ENCODE assay signal across 8 cellular contexts in genomic region chr17:82031303-82031884, GRCh38. TPM values are rescaled to one million over a fixed set of nuclear protein-coding genes. Genes with fewer than 3 reads are reported as not detected.
DNase-seq lines count a peak whose midpoint lies in the region; ATAC-seq and TF ChIP-seq lines count a peak whose summit lies in the region.

TSS of gene RAC3 (plus strand) at chr17:82031678. CDS start at chr17:82031762, 84 bp downstream.

- H3K4me3 ChIP-seq in AG04450 (ENCODE audit: low read depth, low read length) (peak within 1 kb of the TSS; percentile 57), mucosa of descending colon (no peak within 1 kb of the TSS)

- in situ Hi-C loops in GM13976 (cut with MboI; ENCODE audit: low sequenced_read_pairs, unreplicated experiment): no loop called here

- DNase-seq in AG04450 (ENCODE audit: low read depth, low spot score) (no peak), GM13976 (ENCODE audit: low spot score) (peak; percentile 78), OCI-M1 (lab: John Stamatoyannopoulos, UW) (peak; percentile 59), dermis blood vessel endothelial cell (peak; percentile 61), mucosa of descending colon (no peak)
- DNase-seq in NK-92 treated with Interleukin-12 subunit alpha and Interleukin-12 subunit beta, amount 100 ng/mL, for 24 hours (lab: John Stamatoyannopoulos, UW): no peak
- DNase-seq in stimulated activated naive CD4-positive, alpha-beta T cell (lab: John Stamatoyannopoulos, UW): no peak

- no peaks in the 10 kb centered on the region; the same call in 1 of the 2 replicates for H3K9me3 ChIP-seq in AG04450 (ENCODE audit: control insufficient read depth, insufficient read depth, low read length)
- no peaks in the 10 kb centered on the region for H3K9me3 ChIP-seq in mucosa of descending colon

- TF ChIP-seq CTCF in AG04450 (IDR thresholded peaks at IDR 0.05; ENCODE audit: low read depth, low read length): no peak
- no peak for TF ChIP-seq CTCF in GM13976 (IDR thresholded peaks at IDR 0.05; ENCODE audit: borderline replicate concordance, control extremely low read depth, extremely low read depth, insufficient read depth, missing control alignments)
- no peak for TF ChIP-seq CTCF in mucosa of descending colon (IDR thresholded peaks at IDR 0.05)

- H3K27ac ChIP-seq in AG04450 (ENCODE audit: low read depth, low read length): peak within 1 kb of the TSS; percentile 52

- peaks cover 16% of the 10 kb centered on the region for H3K4me1 ChIP-seq in mucosa of descending colon (ENCODE audit: low read depth)

- no peaks in the 10 kb centered on the region for H3K27me3 ChIP-seq in AG04450 (ENCODE audit: control insufficient read depth, insufficient read depth, low read length)

- intact Hi-C loops in mucosa of descending colon (cut with DNase I, micrococcal nuclease): loop anchor here (5.0 to 10.0 kb wide), 2 partner anchors 121 to 123 kb away; no protein-coding TSS in a partner anchor

- ATAC-seq in mucosa of descending colon: peak; percentile 13
- ATAC-seq in HG02981 (IDR thresholded peaks at IDR 0.05; ENCODE audit: unreplicated experiment): no peak

- POLR2A ChIA-PET in AG04450 (lab: Yijun Ruan, JAX): interaction anchor here (1.1 kb wide), 1 partner anchor 50 kb away, joined by 3 read pairs; no protein-coding TSS in a partner anchor

- H3K36me3 ChIP-seq in mucosa of descending colon (ENCODE audit: low read depth): no peaks in the 10 kb centered on the region

- CTCF ChIA-PET in AG04450 (lab: Charles Lee): interaction anchor here (1.5 to 1.9 kb wide), 2 partner anchors 12 to 124 kb away, joined by 4 to 21 read pairs; no protein-coding TSS in a partner anchor

RNA-seq across cellular contexts. Expression of gene RAC3, which starts in this region (rescaled TPM):
- 12.9 and 18.7 TPM in 2 replicates for polyA plus RNA-seq in AG04450 (2011; rRNA removed)
- polyA minus RNA-seq in AG04450 (2011; rRNA and poly(A)+ RNA removed): 8.5 and 16.2 TPM in 2 replicates
- total RNA-seq in dermis blood vessel endothelial cell (9.0 and 14.0 TPM in 2 replicates), mucosa of descending colon (1 to 10 TPM; 3.4 to 6.2 (median 4.2) TPM)

Comparison
In these comparisons a context has a peak if more than half of its experiments do, and no peak if none do; other contexts are left out.
1. DNase-seq: peak in GM13976 (single experiment), OCI-M1 (single experiment) and dermis blood vessel endothelial cell (single experiment); none in AG04450 (single experiment), mucosa of descending colon (0 of 3), NK-92 treated with Interleukin-12 subunit alpha and Interleukin-12 subunit beta, amount 100 ng/mL, for 24 hours (single experiment) and stimulated activated naive CD4-positive, alpha-beta T cell (0 of 6).